1 cellular context compared by ENCODE assay signal in genomic region chr15:64462492-64462891, GRCh38.
TF ChIP-seq lines count a peak whose summit lies in the region.

No MANE protein-coding gene starts in this region.

TF ChIP-seq in IMR-90, 13 proteins besides CTCF, POLR2A, EP300 and RAD21 (continued from another document):
- no peak for TF ChIP-seq USF2 (IDR thresholded peaks at IDR 0.05; ENCODE audit: low read depth, low read length)
- no peak for TF ChIP-seq NFE2L2 (IDR thresholded peaks at IDR 0.05; ENCODE audit: low read depth, low read length)
- TF ChIP-seq BHLHE40 (IDR thresholded peaks at IDR 0.05; ENCODE audit: low read depth, low read length), result no peak
- TF ChIP-seq CEBPB (IDR thresholded peaks at IDR 0.05; ENCODE audit: low read depth, low read length), result no peak
- no peak for TF ChIP-seq CHD1 (IDR thresholded peaks at IDR 0.05; ENCODE audit: low read depth, low read length)
- no peak for TF ChIP-seq MAFK (IDR thresholded peaks at IDR 0.05; ENCODE audit: low read depth, low read length)
- no peak for TF ChIP-seq SMC3 (IDR thresholded peaks at IDR 0.05; ENCODE audit: low read depth, low read length)
